ENCODE assay signal across 1 cellular context in the genomic region with DNA sequence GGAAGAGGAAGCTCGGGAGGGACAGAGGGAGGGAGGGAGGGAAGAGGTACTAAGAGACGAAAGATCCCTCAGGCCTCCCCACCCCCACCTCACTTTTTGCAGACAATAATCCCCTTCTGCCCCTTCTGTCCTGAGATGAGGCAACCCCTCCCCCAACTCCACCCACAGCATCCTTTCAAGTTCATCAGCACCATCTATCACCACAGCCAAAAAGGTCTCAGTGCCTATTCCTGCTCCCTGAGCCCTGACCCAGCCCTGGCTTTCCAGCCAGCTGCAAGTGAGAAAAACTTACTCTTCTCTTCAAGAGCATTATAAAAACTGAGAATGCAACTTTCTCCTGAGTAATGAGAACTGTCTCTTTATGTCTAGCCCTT.
TF ChIP-seq lines count a peak whose summit lies in the region.

No MANE protein-coding gene starts in this region.

TF ChIP-seq in GM12878, 131 proteins besides CTCF, POLR2A, EP300 and RAD21 (continued from another document):
- TF ChIP-seq, protein P1, sequence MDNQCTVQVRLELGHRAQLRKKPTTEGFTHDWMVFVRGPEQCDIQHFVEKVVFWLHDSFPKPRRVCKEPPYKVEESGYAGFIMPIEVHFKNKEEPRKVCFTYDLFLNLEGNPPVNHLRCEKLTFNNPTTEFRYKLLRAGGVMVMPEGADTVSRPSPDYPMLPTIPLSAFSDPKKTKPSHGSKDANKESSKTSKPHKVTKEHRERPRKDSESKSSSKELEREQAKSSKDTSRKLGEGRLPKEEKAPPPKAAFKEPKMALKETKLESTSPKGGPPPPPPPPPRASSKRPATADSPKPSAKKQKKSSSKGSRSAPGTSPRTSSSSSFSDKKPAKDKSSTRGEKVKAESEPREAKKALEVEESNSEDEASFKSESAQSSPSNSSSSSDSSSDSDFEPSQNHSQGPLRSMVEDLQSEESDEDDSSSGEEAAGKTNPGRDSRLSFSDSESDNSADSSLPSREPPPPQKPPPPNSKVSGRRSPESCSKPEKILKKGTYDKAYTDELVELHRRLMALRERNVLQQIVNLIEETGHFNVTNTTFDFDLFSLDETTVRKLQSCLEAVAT (IDR thresholded peaks at IDR 0.05), result no peak
- TF ChIP-seq SMAD1 (IDR thresholded peaks at IDR 0.05; ENCODE audit: low read depth, partially characterized antibody), result no peak
- TF ChIP-seq MYB (IDR thresholded peaks at IDR 0.05; ENCODE audit: borderline replicate concordance, low read depth, low read length), result no peak
- TF ChIP-seq ZBED1 (IDR thresholded peaks at IDR 0.05; ENCODE audit: borderline replicate concordance), result no peak
- TF ChIP-seq DPF2 (IDR thresholded peaks at IDR 0.05), result no peak
- no peak for TF ChIP-seq MYC (IDR thresholded peaks at IDR 0.05; ENCODE audit: insufficient read depth, insufficient read length, insufficient replicate concordance, low read length, severe bottlenecking)
- no peak for TF ChIP-seq RCOR1 (conservative IDR thresholded peaks at IDR 0.05; ENCODE audit: low read depth, low read length)
- no peak for TF ChIP-seq CREM (IDR thresholded peaks at IDR 0.05; ENCODE audit: low read depth)
- TF ChIP-seq POU2F2 (IDR thresholded peaks at IDR 0.05; ENCODE audit: borderline replicate concordance, low read depth, low read length), result no peak
- TF ChIP-seq, protein P2, sequence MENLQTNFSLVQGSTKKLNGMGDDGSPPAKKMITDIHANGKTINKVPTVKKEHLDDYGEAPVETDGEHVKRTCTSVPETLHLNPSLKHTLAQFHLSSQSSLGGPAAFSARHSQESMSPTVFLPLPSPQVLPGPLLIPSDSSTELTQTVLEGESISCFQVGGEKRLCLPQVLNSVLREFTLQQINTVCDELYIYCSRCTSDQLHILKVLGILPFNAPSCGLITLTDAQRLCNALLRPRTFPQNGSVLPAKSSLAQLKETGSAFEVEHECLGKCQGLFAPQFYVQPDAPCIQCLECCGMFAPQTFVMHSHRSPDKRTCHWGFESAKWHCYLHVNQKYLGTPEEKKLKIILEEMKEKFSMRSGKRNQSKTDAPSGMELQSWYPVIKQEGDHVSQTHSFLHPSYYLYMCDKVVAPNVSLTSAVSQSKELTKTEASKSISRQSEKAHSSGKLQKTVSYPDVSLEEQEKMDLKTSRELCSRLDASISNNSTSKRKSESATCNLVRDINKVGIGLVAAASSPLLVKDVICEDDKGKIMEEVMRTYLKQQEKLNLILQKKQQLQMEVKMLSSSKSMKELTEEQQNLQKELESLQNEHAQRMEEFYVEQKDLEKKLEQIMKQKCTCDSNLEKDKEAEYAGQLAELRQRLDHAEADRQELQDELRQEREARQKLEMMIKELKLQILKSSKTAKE (IDR thresholded peaks at IDR 0.05; ENCODE audit: low read depth, poor library complexity, severe bottlenecking), result no peak
- TF ChIP-seq WRNIP1 (IDR thresholded peaks at IDR 0.05; ENCODE audit: borderline replicate concordance, low read depth, low read length), result no peak
- no peak for TF ChIP-seq EED (IDR thresholded peaks at IDR 0.05; ENCODE audit: low read depth)
- no peak for TF ChIP-seq NBN (IDR thresholded peaks at IDR 0.05)
- no peak for TF ChIP-seq NFXL1 (IDR thresholded peaks at IDR 0.05; ENCODE audit: borderline replicate concordance)
